ENCODE assay signal across 8 cellular contexts in genomic region chr16:66553223-66553622, GRCh38. TPM values are rescaled to one million over a fixed set of nuclear protein-coding genes. Genes with fewer than 3 reads are reported as not detected.
DNase-seq lines count a peak whose midpoint lies in the region; ATAC-seq, FAIRE-seq and TF ChIP-seq lines count a peak whose summit lies in the region.

No MANE protein-coding gene starts in this region.

- no peak for ATAC-seq in GM19324 (IDR thresholded peaks at IDR 0.05; ENCODE audit: low FRiP score, unreplicated experiment)

- peak overlapping the region; percentile 19 to 99 (median 99); a peak in 21 of 22 replicates for H3K27ac ChIP-seq in BLaER1 treated with 17β-estradiol and CSF1 and Interleukin-3, amounts not matched to agents 10 nM and 100 nM

- no peak overlapping the region for H3K27ac Mint-ChIP-seq in nephron progenitor cell

- H3K36me3 ChIP-seq in BLaER1 treated with 17β-estradiol and CSF1 and Interleukin-3, amounts not matched to agents 10 nM and 100 nM: peaks cover 11 to 48% (median 32%) of the 10 kb centered on the region in 11 experiments; a peak in 20 of 22 replicates
- H3K36me3 ChIP-seq in MG63: peaks cover 1% of the 10 kb centered on the region

- no peaks in the 10 kb centered on the region for H3K27me3 ChIP-seq in BLaER1 treated with 17β-estradiol and CSF1 and Interleukin-3, amounts not matched to agents 10 nM and 100 nM
- H3K27me3 ChIP-seq in MG63: no peaks in the 10 kb centered on the region

- peak overlapping the region; percentile 64 to 89 (median 77) for H3K4me3 ChIP-seq in BLaER1 treated with 17β-estradiol and CSF1 and Interleukin-3, amounts not matched to agents 10 nM and 100 nM
- H3K4me3 ChIP-seq in MG63: peak overlapping the region; percentile 67

- no peak for TF ChIP-seq CTCF in nephron progenitor cell (IDR thresholded peaks at IDR 0.05)

- peak overlapping the region; percentile 36 for H3K4me3 Mint-ChIP-seq in nephron progenitor cell

- peak overlapping the region; percentile 90 to 98 (median 96) for H3K4me2 ChIP-seq in BLaER1 treated with 17β-estradiol and CSF1 and Interleukin-3, amounts not matched to agents 10 nM and 100 nM

- H3K27me3 Mint-ChIP-seq in nephron progenitor cell (ENCODE audit: low read depth, poor library complexity): peaks cover 9% of the 10 kb centered on the region

- H3K4me1 ChIP-seq in BLaER1 treated with 17β-estradiol and CSF1 and Interleukin-3, amounts not matched to agents 10 nM and 100 nM: peaks cover 82 to 93% (median 86%) of the 10 kb centered on the region in 10 experiments

- DNase-seq in MG63 (no peak), nephron progenitor cell (no peak), amniotic stem cell (lab: John Stamatoyannopoulos, UW) (no peak), frontal cortex (ENCODE audit: low spot score in 2 of 2) (no peak)
- DNase-seq in central memory CD4-positive, alpha-beta T cell: peak; percentile 5
- DNase-seq in activated effector memory CD4-positive, alpha-beta T cell treated with Interleukin-2 at 50 U/mL for 16 hours: no peak

- no peaks in the 10 kb centered on the region for H3K9me3 ChIP-seq in BLaER1 treated with 17β-estradiol and CSF1 and Interleukin-3, amounts not matched to agents 10 nM and 100 nM (replicated peaks in 1 of 11)
- no peaks in the 10 kb centered on the region for H3K9me3 ChIP-seq in MG63

- peaks cover 34% of the 10 kb centered on the region for H3K4me1 Mint-ChIP-seq in nephron progenitor cell

- H4K20me1 ChIP-seq in BLaER1 treated with 17β-estradiol and CSF1 and Interleukin-3, amounts not matched to agents 10 nM and 100 nM: peaks cover 0 to 37% (median 4%) of the 10 kb centered on the region in 11 experiments; a peak in 11 of 22 replicates

- no peak for FAIRE-seq in frontal cortex (lab: Jason Lieb, UNC)

- peaks cover 40% of the 10 kb centered on the region for H3K36me3 Mint-ChIP-seq in nephron progenitor cell (ENCODE audit: low read depth)

- peak overlapping the region; percentile 74 to 98 (median 96) for H3K9ac ChIP-seq in BLaER1 treated with 17β-estradiol and CSF1 and Interleukin-3, amounts not matched to agents 10 nM and 100 nM

- H3K9me3 Mint-ChIP-seq in nephron progenitor cell: peaks cover 17% of the 10 kb centered on the region

RNA-seq across cellular contexts. Expression of gene CKLF, which starts 0.8 kb away (rescaled TPM):
- total RNA-seq in MG63 (2014; rRNA removed; shearing (Covaris generic); ENCODE audit: low replicate concordance): 37.2 and 46.1 TPM in 2 replicates
- 33.0 TPM for total RNA-seq in frontal cortex

RNA-seq across cellular contexts. Expression of gene TK2, which starts 3.3 kb away (rescaled TPM):
- 19.6 and 20.4 TPM in 2 replicates for total RNA-seq in MG63 (2014; rRNA removed; shearing (Covaris generic); ENCODE audit: low replicate concordance)
- total RNA-seq in frontal cortex: 20.0 TPM

RNA-seq across cellular contexts. Expression of gene CMTM1, which starts 13.0 kb away (rescaled TPM):
- total RNA-seq in MG63 (2014; rRNA removed; shearing (Covaris generic); ENCODE audit: low replicate concordance): 4.1 TPM in 1 of 2 replicates, not detected in the other
- total RNA-seq in frontal cortex: 4.1 TPM

RNA-seq across cellular contexts. Expression of gene CMTM2, which starts 26.0 kb away (rescaled TPM):
- not detected in 2 replicates for total RNA-seq in MG63 (2014; rRNA removed; shearing (Covaris generic); ENCODE audit: low replicate concordance)
- not detected for total RNA-seq in frontal cortex

RNA-seq across cellular contexts. Expression of gene CMTM3, which starts 51.3 kb away (rescaled TPM):
- total RNA-seq in MG63 (2014; rRNA removed; shearing (Covaris generic); ENCODE audit: low replicate concordance): 17.3 and 27.6 TPM in 2 replicates
- 3.3 TPM for total RNA-seq in frontal cortex
